ENCODE assay signal across 7 cellular contexts in genomic region chr5:180084638-180085561, GRCh38. TPM values are rescaled to one million over a fixed set of nuclear protein-coding genes. Genes with fewer than 3 reads are reported as not detected.
DNase-seq lines count a peak whose midpoint lies in the region; ATAC-seq and TF ChIP-seq lines count a peak whose summit lies in the region.

No MANE protein-coding gene starts in this region.

- DNase-seq in GM23338 (ENCODE audit: low spot score): peak; percentile 51
- DNase-seq in NCI-H2196 (lab: John Stamatoyannopoulos, UW; ENCODE audit: unreplicated experiment): peak; percentile 87
- DNase-seq in activated CD8-positive, alpha-beta T cell treated with anti-CD3 and anti-CD28 coated beads, Interleukin-2, amount 10 ng/mL, durations not matched to agents 7 days and 5 days: no peak
- no peak for DNase-seq in omental fat pad (ENCODE audit: low spot score)
- no peak for DNase-seq in NCI-H446 treated with DMSO at 0.1 percent for 48 hours (lab: John Stamatoyannopoulos, UW)
- no peak for DNase-seq in activated T-helper 1 cell treated with anti-CD3 and anti-CD28 coated beads, Interleukin-12 subunit alpha, Interleukin-12 subunit beta, Interleukin-2, Interleukin-4 antibody, amounts not matched to agents 30 ng/mL and 10 ng/mL and 1 ng/mL, durations not matched to agents 14 hours and 24 hours and 36 hours (ENCODE audit: low spot score)

- POLR2A ChIA-PET in activated CD8-positive, alpha-beta T cell treated with anti-CD3 and anti-CD28 coated beads, Interleukin-2, amount 10 ng/mL, durations not matched to agents 7 days and 5 days (lab: Charles Lee): no interaction called here

- no peak overlapping the region for H3K4me3 ChIP-seq in GM23338

- TF ChIP-seq CTCF in GM23338 (conservative IDR thresholded peaks at IDR 0.05; ENCODE audit: low read depth in 2 of 2) (no peak), omental fat pad (IDR thresholded peaks at IDR 0.05) (no peak)

- no peak for ATAC-seq in GM23338
- peak; percentile 24 for ATAC-seq in activated CD8-positive, alpha-beta T cell treated with anti-CD3 and anti-CD28 coated beads, Interleukin-2, amount 10 ng/mL, durations not matched to agents 7 days and 5 days
- peak; percentile 38 for ATAC-seq in omental fat pad (ENCODE audit: low FRiP score)
- no peak for ATAC-seq in GM18868 (IDR thresholded peaks at IDR 0.05; ENCODE audit: unreplicated experiment)

- H3K4me1 Mint-ChIP-seq in GM23338: peaks cover 58% of the 10 kb centered on the region
- H3K4me1 Mint-ChIP-seq in activated CD8-positive, alpha-beta T cell treated with anti-CD3 and anti-CD28 coated beads, Interleukin-2, amount 10 ng/mL, durations not matched to agents 7 days and 5 days (ENCODE audit: low read depth): peaks cover 30% of the 10 kb centered on the region
- H3K4me1 Mint-ChIP-seq in activated T-helper 1 cell treated with anti-CD3 and anti-CD28 coated beads, Interleukin-12 subunit alpha, Interleukin-12 subunit beta, Interleukin-2, Interleukin-4 antibody, amounts not matched to agents 30 ng/mL and 10 ng/mL and 1 ng/mL, durations not matched to agents 14 hours and 24 hours and 36 hours (ENCODE audit: low read depth): peaks cover under 1% of the 10 kb centered on the region

- H3K4me1 ChIP-seq in GM23338 (ENCODE audit: insufficient read depth): peaks cover 58% of the 10 kb centered on the region

- peaks cover 20% of the 10 kb centered on the region for H3K27me3 Mint-ChIP-seq in GM23338 (ENCODE audit: insufficient read depth, low read depth, poor library complexity)
- H3K27me3 Mint-ChIP-seq in activated CD8-positive, alpha-beta T cell treated with anti-CD3 and anti-CD28 coated beads, Interleukin-2, amount 10 ng/mL, durations not matched to agents 7 days and 5 days (ENCODE audit: low read depth): peaks cover 17% of the 10 kb centered on the region
- H3K27me3 Mint-ChIP-seq in activated T-helper 1 cell treated with anti-CD3 and anti-CD28 coated beads, Interleukin-12 subunit alpha, Interleukin-12 subunit beta, Interleukin-2, Interleukin-4 antibody, amounts not matched to agents 30 ng/mL and 10 ng/mL and 1 ng/mL, durations not matched to agents 14 hours and 24 hours and 36 hours (ENCODE audit: insufficient read depth): peaks cover 10% of the 10 kb centered on the region

- H3K27ac Mint-ChIP-seq in GM23338: peak overlapping the region; percentile 75; the same call in 1 of the 2 replicates
- H3K27ac Mint-ChIP-seq in activated CD8-positive, alpha-beta T cell treated with anti-CD3 and anti-CD28 coated beads, Interleukin-2, amount 10 ng/mL, durations not matched to agents 7 days and 5 days: no peak overlapping the region
- no peak overlapping the region for H3K27ac Mint-ChIP-seq in activated T-helper 1 cell treated with anti-CD3 and anti-CD28 coated beads, Interleukin-12 subunit alpha, Interleukin-12 subunit beta, Interleukin-2, Interleukin-4 antibody, amounts not matched to agents 30 ng/mL and 10 ng/mL and 1 ng/mL, durations not matched to agents 14 hours and 24 hours and 36 hours

- H3F3A ChIP-seq in GM23338 (replicated peaks; ENCODE audit: low read depth): peaks cover 28% of the 10 kb centered on the region

- H3K36me3 ChIP-seq in GM23338 (ENCODE audit: insufficient read depth): no peaks in the 10 kb centered on the region

- no peaks in the 10 kb centered on the region for H3K27me3 ChIP-seq in GM23338 (ENCODE audit: insufficient read depth)

- no peaks in the 10 kb centered on the region for H4K20me1 ChIP-seq in GM23338 (replicated peaks; ENCODE audit: insufficient read depth)

- H3K27ac ChIP-seq in GM23338 (ENCODE audit: low read depth): peak overlapping the region; percentile 94

- peaks cover 23% of the 10 kb centered on the region for H3K36me3 Mint-ChIP-seq in GM23338 (ENCODE audit: low read depth)
- H3K36me3 Mint-ChIP-seq in activated CD8-positive, alpha-beta T cell treated with anti-CD3 and anti-CD28 coated beads, Interleukin-2, amount 10 ng/mL, durations not matched to agents 7 days and 5 days (ENCODE audit: low read depth): no peaks in the 10 kb centered on the region
- H3K36me3 Mint-ChIP-seq in activated T-helper 1 cell treated with anti-CD3 and anti-CD28 coated beads, Interleukin-12 subunit alpha, Interleukin-12 subunit beta, Interleukin-2, Interleukin-4 antibody, amounts not matched to agents 30 ng/mL and 10 ng/mL and 1 ng/mL, durations not matched to agents 14 hours and 24 hours and 36 hours (ENCODE audit: low read depth): no peaks in the 10 kb centered on the region

- CTCF ChIA-PET in activated CD8-positive, alpha-beta T cell treated with anti-CD3 and anti-CD28 coated beads, Interleukin-2, amount 10 ng/mL, durations not matched to agents 7 days and 5 days (lab: Charles Lee): no interaction called here

- no peak overlapping the region for H3K4me3 Mint-ChIP-seq in GM23338
- no peak overlapping the region for H3K4me3 Mint-ChIP-seq in activated CD8-positive, alpha-beta T cell treated with anti-CD3 and anti-CD28 coated beads, Interleukin-2, amount 10 ng/mL, durations not matched to agents 7 days and 5 days
- H3K4me3 Mint-ChIP-seq in activated T-helper 1 cell treated with anti-CD3 and anti-CD28 coated beads, Interleukin-12 subunit alpha, Interleukin-12 subunit beta, Interleukin-2, Interleukin-4 antibody, amounts not matched to agents 30 ng/mL and 10 ng/mL and 1 ng/mL, durations not matched to agents 14 hours and 24 hours and 36 hours: no peak overlapping the region

- H3K9me2 ChIP-seq in GM23338 (ENCODE audit: insufficient read depth): 0 out of 2 replicates have a peak, but pooled peaks cover 3% of the 10 kb centered on the region

- H3K9me3 Mint-ChIP-seq in GM23338: peaks cover 23% of the 10 kb centered on the region
- H3K9me3 Mint-ChIP-seq in activated CD8-positive, alpha-beta T cell treated with anti-CD3 and anti-CD28 coated beads, Interleukin-2, amount 10 ng/mL, durations not matched to agents 7 days and 5 days (ENCODE audit: insufficient read depth): no peaks in the 10 kb centered on the region
- no peaks in the 10 kb centered on the region for H3K9me3 Mint-ChIP-seq in activated T-helper 1 cell treated with anti-CD3 and anti-CD28 coated beads, Interleukin-12 subunit alpha, Interleukin-12 subunit beta, Interleukin-2, Interleukin-4 antibody, amounts not matched to agents 30 ng/mL and 10 ng/mL and 1 ng/mL, durations not matched to agents 14 hours and 24 hours and 36 hours

- H2AFZ ChIP-seq in GM23338: no peak overlapping the region

- H3K4me2 ChIP-seq in GM23338: peak overlapping the region; percentile 55; the same call in 1 of the 2 replicates

- intact Hi-C loops in activated T-helper 1 cell treated with anti-CD3 and anti-CD28 coated beads, Interleukin-12 subunit alpha, Interleukin-12 subunit beta, Interleukin-2, Interleukin-4 antibody, amounts not matched to agents 30 ng/mL and 10 ng/mL and 1 ng/mL, durations not matched to agents 14 hours and 24 hours and 36 hours (cut with micrococcal nuclease): no loop called here

- H3K79me2 ChIP-seq in GM23338 (replicated peaks; ENCODE audit: insufficient read depth): no peaks in the 10 kb centered on the region

TF ChIP-seq in GM23338, 12 proteins besides CTCF, POLR2A, EP300 and RAD21:
- TF ChIP-seq ZNF331 (CRISPR knock-in tag; IDR thresholded peaks at IDR 0.05; ENCODE audit: low read depth) (no peak), ZNF114 (CRISPR knock-in tag; IDR thresholded peaks at IDR 0.05) (no peak), NANOG (IDR thresholded peaks at IDR 0.05; ENCODE audit: borderline replicate concordance) (no peak), ETS1 (IDR thresholded peaks at IDR 0.05) (no peak)
TF ChIP-seq in GM23338: peak in this region for 0.

RNA-seq across cellular contexts. Expression of gene RNF130, which starts 13.3 kb away (rescaled TPM):
- 65.1 and 97.3 TPM in 2 replicates for total RNA-seq in GM23338 (2014; rRNA removed; shearing (Covaris generic))
- 55.1 and 60.1 TPM in 2 replicates for polyA plus RNA-seq in GM23338 (2016; fragmentation: Nextera tagmentation; extraction: Ambion mirVana)
- 1 to 10 TPM; 4.0 to 5.5 TPM for total RNA-seq in activated CD8-positive, alpha-beta T cell treated with anti-CD3 and anti-CD28 coated beads, Interleukin-2, amount 10 ng/mL, durations not matched to agents 7 days and 5 days
- 100 to 1,000 TPM; 150 to 170 (median 167) TPM for total RNA-seq in omental fat pad
- 7.6 and 7.7 TPM in 2 replicates for total RNA-seq in activated T-helper 1 cell treated with anti-CD3 and anti-CD28 coated beads, Interleukin-12 subunit alpha, Interleukin-12 subunit beta, Interleukin-2, Interleukin-4 antibody, amounts not matched to agents 30 ng/mL and 10 ng/mL and 1 ng/mL, durations not matched to agents 14 hours and 24 hours and 36 hours

Comparison
In these comparisons a context has a peak if more than half of its experiments do, and no peak if none do; other contexts are left out.
1. ATAC-seq: peak in activated CD8-positive, alpha-beta T cell treated with anti-CD3 and anti-CD28 coated beads, Interleukin-2, amount 10 ng/mL, durations not matched to agents 7 days and 5 days (single experiment) and omental fat pad (single experiment); none in GM23338 (single experiment) and GM18868 (single experiment).
2. DNase-seq: peak in GM23338 (single experiment) and NCI-H2196 (single experiment); none in activated CD8-positive, alpha-beta T cell treated with anti-CD3 and anti-CD28 coated beads, Interleukin-2, amount 10 ng/mL, durations not matched to agents 7 days and 5 days (single experiment), omental fat pad (single experiment), NCI-H446 treated with DMSO at 0.1 percent for 48 hours (single experiment) and activated T-helper 1 cell treated with anti-CD3 and anti-CD28 coated beads, Interleukin-12 subunit alpha, Interleukin-12 subunit beta, Interleukin-2, Interleukin-4 antibody, amounts not matched to agents 30 ng/mL and 10 ng/mL and 1 ng/mL, durations not matched to agents 14 hours and 24 hours and 36 hours (single experiment).